Comparison of ENCODE assay signal across 18 cellular contexts in genomic region chr17:61415374-61416210, GRCh38. TPM values are rescaled to one million over a fixed set of nuclear protein-coding genes. Genes with fewer than 3 reads are reported as not detected.
A peak's percentile ranks its signal among the peaks of the same experiment; 100 is the strongest.
DNase-seq lines count a peak whose midpoint lies in the region; ATAC-seq and TF ChIP-seq lines count a peak whose summit lies in the region.
"Had no signal": no experiment of that assay in that cellular context is flagged by ENCODE, and none has a peak within 500 bp of the region (broad histone marks: within the 10 kb centered on the region; RNA-seq: fewer than 3 reads in every experiment).

No MANE protein-coding gene starts in this region.

- peak overlapping the region; percentile 36 for H3K4me2 ChIP-seq in smooth muscle cell

- H3K79me2 ChIP-seq in smooth muscle cell (ENCODE audit: low read depth), result peaks cover 4% of the 10 kb centered on the region

- no peaks in the 10 kb centered on the region for H4K20me1 ChIP-seq in smooth muscle cell (ENCODE audit: low read depth)

- no peaks in the 10 kb centered on the region for H3K9me3 ChIP-seq in smooth muscle cell (replicated peaks; ENCODE audit: low read depth)

- H3K36me3 ChIP-seq in smooth muscle cell (ENCODE audit: low read depth), result no peaks in the 10 kb centered on the region

- H3K9ac ChIP-seq in smooth muscle cell (ENCODE audit: low read depth), result no peak overlapping the region

- ATAC-seq in stimulated activated naive CD8-positive, alpha-beta T cell treated with anti-CD3 and anti-CD28 coated beads, Interleukin-15, Interleukin-2, amounts not matched to agents 100 U/mL and 50 U/mL, for 24 hours, result no peak

- WGBS in smooth muscle cell (ENCODE audit: low lambda C conversion rate), result 94% methylated on average over 6 of the region's 6 CpGs

- H2AFZ ChIP-seq in smooth muscle cell (ENCODE audit: low read depth), result no peak overlapping the region

- no peak overlapping the region for H3K4me3 ChIP-seq in smooth muscle cell

- peaks cover 5% of the 10 kb centered on the region for H3K4me1 ChIP-seq in smooth muscle cell (ENCODE audit: low read depth)

- DNase-seq in GM20000 (ENCODE audit: low spot score), result peak; percentile 6
- DNase-seq in amniotic epithelial cell (ENCODE audit: low read depth), result peak; percentile 58
- DNase-seq in iPS-NIHi7 (ENCODE audit: extremely low spot score), result peak; percentile 4
- no peak for DNase-seq in smooth muscle cell (lab: John Stamatoyannopoulos, UW; ENCODE audit: unreplicated experiment)
- DNase-seq in UCSD-AML1 (lab: John Stamatoyannopoulos, UW; ENCODE audit: unreplicated experiment), result no peak
- DNase-seq in NCI-H128 (lab: John Stamatoyannopoulos, UW; ENCODE audit: unreplicated experiment), result no peak
- no peak for DNase-seq in activated T-cell treated with anti-CD3 and anti-CD28 coated beads for 4 hours
- DNase-seq in stimulated activated naive CD8-positive, alpha-beta T cell treated with anti-CD3 and anti-CD28 coated beads, Interleukin-15, Interleukin-2, amounts not matched to agents 100 U/mL and 50 U/mL, for 24 hours, result no peak
- DNase-seq: activated CD4-positive, alpha-beta T cell treated with anti-CD3 and anti-CD28 coated beads for 1 hour; activated T-cell treated with anti-CD3 and anti-CD28 coated beads, Interleukin-2, amount 50 U/mL, for 48 hours; amygdala; dermis blood vessel endothelial cell; GDM1; NCI-H1092 treated with DMSO at 0.1 percent for 48 hours; NCI-H345; OCI-M1; stimulated activated naive CD4-positive, alpha-beta T cell treated with Interleukin-2 at 50 U/mL for 16 hours had no signal

- TF ChIP-seq CTCF in GM20000 (IDR thresholded peaks at IDR 0.05; ENCODE audit: extremely low read depth, missing control alignments), result no peak
- no peak for TF ChIP-seq CTCF in smooth muscle cell (IDR thresholded peaks at IDR 0.05; ENCODE audit: borderline replicate concordance, insufficient read depth, poor library complexity, severe bottlenecking)

- peaks cover 15% of the 10 kb centered on the region for H3F3A ChIP-seq in smooth muscle cell (ENCODE audit: low read depth)

- H3K27me3 ChIP-seq in smooth muscle cell (ENCODE audit: low read depth), result no peaks in the 10 kb centered on the region

- peak overlapping the region; percentile 58 for H3K27ac ChIP-seq in smooth muscle cell (ENCODE audit: low read depth)

RNA-seq across cellular contexts. Expression of gene TBX2, which starts 15.9 kb away (rescaled TPM):
- 40.0 and 46.7 TPM in 2 replicates for total RNA-seq in smooth muscle cell
- polyA plus RNA-seq in smooth muscle cell, result 96.5 and 146 TPM in 2 replicates

RNA-seq across cellular contexts. Expression of gene TBX4, which starts 36.6 kb away (rescaled TPM):
- total RNA-seq in smooth muscle cell, result 14.1 and 15.4 TPM in 2 replicates
- 14.6 and 22.7 TPM in 2 replicates for polyA plus RNA-seq in smooth muscle cell
- total RNA-seq: dermis blood vessel endothelial cell, sciatic nerve had no signal

Comparison
In these comparisons a context has a peak if more than half of its experiments do, and no peak if none do; other contexts are left out.
1. DNase-seq: peak in GM20000 (single experiment), amniotic epithelial cell (single experiment) and iPS-NIHi7 (single experiment); none in smooth muscle cell (single experiment), UCSD-AML1 (single experiment), NCI-H128 (single experiment), activated T-cell treated with anti-CD3 and anti-CD28 coated beads for 4 hours (single experiment) and stimulated activated naive CD8-positive, alpha-beta T cell treated with anti-CD3 and anti-CD28 coated beads, Interleukin-15, Interleukin-2, amounts not matched to agents 100 U/mL and 50 U/mL, for 24 hours (single experiment).